ENCODE assay signal across 16 cellular contexts in the genomic region with DNA sequence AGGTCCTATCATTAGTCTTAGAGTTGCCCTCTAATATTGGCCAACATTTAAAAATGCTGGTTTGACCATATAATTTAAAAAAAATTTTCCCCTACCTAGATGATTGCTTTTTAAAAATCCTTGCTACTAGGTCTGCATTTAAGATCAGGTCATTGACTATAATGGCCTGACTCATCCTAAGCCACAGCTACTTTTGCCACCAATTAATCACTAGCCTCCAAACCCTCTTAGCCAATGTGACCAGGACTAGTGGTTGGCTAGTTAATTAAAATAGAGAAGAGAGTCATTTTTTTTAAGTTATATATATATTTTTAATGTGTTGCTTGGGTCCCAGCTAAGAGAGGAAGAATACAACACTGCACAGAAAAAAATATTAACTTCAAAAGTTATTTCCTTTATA. TPM values are rescaled to one million over a fixed set of nuclear protein-coding genes. Genes with fewer than 3 reads are reported as not detected.
DNase-seq lines count a peak whose midpoint lies in the region; ATAC-seq and TF ChIP-seq lines count a peak whose summit lies in the region.
"Had no signal": no experiment of that assay in that cellular context is flagged by ENCODE, and none has a peak within 500 bp of the region (broad histone marks: within the 10 kb centered on the region; RNA-seq: fewer than 3 reads in every experiment).

No MANE protein-coding gene starts in this region.

- BruUV-seq in IMR-90 (replicated peaks; lab: Mats Ljungman, UMichigan): no TSS peak

- dilution Hi-C loops in IMR-90 (cut with HindIII; ENCODE audit: low sequenced_read_pairs, unreplicated experiment): no loop called here

- no peak overlapping the region for H3K14ac ChIP-seq in IMR-90 (replicated peaks; ENCODE audit: low read depth, low read length)

- TF ChIP-seq CTCF in IMR-90 (conservative IDR thresholded peaks at IDR 0.05; ENCODE audit: low read depth, low read length) (no peak), MM.1S (IDR thresholded peaks at IDR 0.05; ENCODE audit: low read length) (no peak)

- no peak overlapping the region for H3K18ac ChIP-seq in IMR-90 (ENCODE audit: low read depth, low read length)

- H3K9me1 ChIP-seq in IMR-90 (ENCODE audit: insufficient read depth, low read length): no peaks in the 10 kb centered on the region

- peaks cover 10% of the 10 kb centered on the region for H3K36me3 ChIP-seq in IMR-90 (ENCODE audit: control insufficient read depth, insufficient read depth, low read length)
- no peaks in the 10 kb centered on the region for H3K36me3 ChIP-seq in MM.1S (replicated peaks; ENCODE audit: insufficient read depth, low read length)
- H3K36me3 ChIP-seq: BE2C had no signal

- no peak overlapping the region for H3K56ac ChIP-seq in IMR-90 (ENCODE audit: extremely low read depth, insufficient read depth, low read length)

- no peak for ATAC-seq in IMR-90 (ENCODE audit: low read depth)

- H4K20me1 ChIP-seq in IMR-90 (ENCODE audit: insufficient read depth, low read length) (no peaks in the 10 kb centered on the region), MM.1S (ENCODE audit: insufficient read depth, low read length) (no peaks in the 10 kb centered on the region)

- in situ Hi-C loops in IMR-90 (cut with MboI; ENCODE audit: low sequenced_read_pairs): no loop called here

- TF ChIP-seq POLR2A in IMR-90 (IDR thresholded peaks at IDR 0.05; ENCODE audit: low read depth, low read length): no peak

- peaks cover 0 to 8% of the 10 kb centered on the region in 2 experiments; a peak in 1 of 4 replicates for H3K79me1 ChIP-seq in IMR-90 (ENCODE audit: low read depth in 1 of 2, low read length in 2 of 2)

- H3K27me3 ChIP-seq in IMR-90 (ENCODE audit: control insufficient read depth, insufficient read depth, low read length) (no peaks in the 10 kb centered on the region), MM.1S (replicated peaks; ENCODE audit: insufficient read depth, low read length) (no peaks in the 10 kb centered on the region)
- H3K27me3 ChIP-seq: BE2C had no signal

- no peaks in the 10 kb centered on the region for H3K9me2 ChIP-seq in MM.1S (replicated peaks; ENCODE audit: insufficient read depth, low read length)

- DNase-seq in EH (ENCODE audit: low read depth) (peak; percentile 28), IMR-90 (peak; percentile 4), amniotic epithelial cell (ENCODE audit: low read depth) (peak; percentile 22), kidney tubule cell (ENCODE audit: low spot score) (peak; percentile 43), OCI-M2 (lab: John Stamatoyannopoulos, UW; ENCODE audit: unreplicated experiment) (no peak), NCI-H1694 (lab: John Stamatoyannopoulos, UW) (no peak), MM.1S (no peak), EL (no peak)
- DNase-seq: BE2C; CD4-positive, alpha-beta memory T cell; NCI-H1436 treated with DMSO at 0.1 percent for 48 hours; NCI-H2107; NCI-H69; PC-9; Right ventricle myocardium superior had no signal

- no peak overlapping the region for H4K91ac ChIP-seq in IMR-90 (ENCODE audit: insufficient read depth, low read depth, low read length)

- H3K9me3 ChIP-seq in IMR-90 (ENCODE audit: control insufficient read depth, insufficient read depth, low read length) (no peaks in the 10 kb centered on the region), MM.1S (replicated peaks; ENCODE audit: insufficient read depth, low read length) (no peaks in the 10 kb centered on the region)
- H3K9me3 ChIP-seq: BE2C had no signal

- peaks cover 2% of the 10 kb centered on the region; the same call in 1 of the 2 replicates for H3K4me1 ChIP-seq in IMR-90 (ENCODE audit: control insufficient read depth, insufficient read depth, low read length)
- no peaks in the 10 kb centered on the region for H3K4me1 ChIP-seq in MM.1S (ENCODE audit: low read length)
- H3K4me1 ChIP-seq: BE2C had no signal

- no peak overlapping the region for H3K4ac ChIP-seq in IMR-90 (ENCODE audit: low read depth, low read length)

- TF ChIP-seq RAD21 in IMR-90 (IDR thresholded peaks at IDR 0.05; ENCODE audit: low read length): no peak

- POLR2A ChIA-PET in IMR-90 (lab: Charles Lee; ENCODE audit: unreplicated experiment): no interaction called here

- no peaks in the 10 kb centered on the region for H3K79me2 ChIP-seq in MM.1S (ENCODE audit: low read length)

- no peak overlapping the region for H2BK5ac ChIP-seq in IMR-90 (ENCODE audit: low read depth, low read length, poor library complexity, severe bottlenecking)

- H2AFZ ChIP-seq in IMR-90 (replicated peaks; ENCODE audit: low read length, poor library complexity): no peak overlapping the region
- no peak overlapping the region for H2AFZ ChIP-seq in MM.1S (ENCODE audit: low read length)
- H2AFZ ChIP-seq: PC-9 had no signal

- H3K4me2 ChIP-seq in IMR-90 (ENCODE audit: low read depth, low read length): no peak overlapping the region
- H3K4me2 ChIP-seq in MM.1S (ENCODE audit: low read depth, low read length): no peak overlapping the region
- H3K4me2 ChIP-seq: KMS-11, PC-9 had no signal

- no peak overlapping the region for H2BK20ac ChIP-seq in IMR-90 (ENCODE audit: low read depth, low read length)

- no peak overlapping the region for H2AK5ac ChIP-seq in IMR-90 (ENCODE audit: low read depth, low read length)

- H4K5ac ChIP-seq in IMR-90 (ENCODE audit: low read depth, low read length): no peak overlapping the region

- no peak overlapping the region for H3K4me3 ChIP-seq in IMR-90 (ENCODE audit: insufficient read depth, low read depth, low read length)
- H3K4me3 ChIP-seq in MM.1S (ENCODE audit: low read length): no peak overlapping the region
- H3K4me3 ChIP-seq: PC-9 had no signal

- intact Hi-C loops in IMR-90 (cut with micrococcal nuclease): no loop called here

- H2BK15ac ChIP-seq in IMR-90 (ENCODE audit: low read depth, low read length): no peak overlapping the region

- H4K8ac ChIP-seq in IMR-90 (ENCODE audit: low read depth in 2 of 2, low read length in 2 of 2): no peak overlapping the region

- H2AK9ac ChIP-seq in IMR-90 (replicated peaks; ENCODE audit: low read depth, low read length, poor library complexity): no peak overlapping the region

- H2BK120ac ChIP-seq in IMR-90 (ENCODE audit: low read depth, low read length): no peak overlapping the region

- no peak overlapping the region for H3K9ac ChIP-seq in IMR-90 (ENCODE audit: low read depth, low read length)
- no peak overlapping the region for H3K9ac ChIP-seq in MM.1S (ENCODE audit: low read length)
- H3K9ac ChIP-seq: KMS-11 had no signal

- CTCF ChIA-PET in IMR-90 (lab: Yijun Ruan, JAX): no interaction called here

- no peak overlapping the region for H3K27ac ChIP-seq in IMR-90 (ENCODE audit: insufficient read depth, low read length)
- no peak overlapping the region for H3K27ac ChIP-seq in MM.1S (ENCODE audit: low read length)
- H3K27ac ChIP-seq: KMS-11, PC-9 had no signal

- no peak overlapping the region for H3K23ac ChIP-seq in IMR-90 (ENCODE audit: low read depth, low read length)

- H3F3A ChIP-seq in MM.1S (ENCODE audit: insufficient read depth, low read length): no peaks in the 10 kb centered on the region

TF ChIP-seq in IMR-90, 13 proteins besides CTCF, POLR2A, EP300 and RAD21:
- no peak for TF ChIP-seq SMC3 (IDR thresholded peaks at IDR 0.05; ENCODE audit: low read depth, low read length)

RNA-seq across cellular contexts. Expression of gene SOS2, which starts 57.5 kb away (rescaled TPM):
- 10.9 and 13.1 TPM in 2 replicates for total RNA-seq in IMR-90 (2012; rRNA removed)
- polyA plus RNA-seq in IMR-90 (2012; rRNA removed): 5.6 and 6.3 TPM in 2 replicates
- 0.69 and 1.1 TPM in 2 replicates for polyA plus RNA-seq in IMR-90 (2012; cell fraction: cytosol; rRNA removed)
- polyA plus RNA-seq in IMR-90 (2012; cell fraction: nucleus; rRNA removed; ENCODE audit: low replicate concordance): 2.1 and 8.6 TPM in 2 replicates

RNA-seq across cellular contexts. Expression of gene VCPKMT, which starts 57.5 kb away (rescaled TPM):
- 2.5 and 4.7 TPM in 2 replicates for total RNA-seq in IMR-90 (2012; rRNA removed)
- polyA plus RNA-seq in IMR-90 (2012; rRNA removed): 4.7 and 5.2 TPM in 2 replicates
- 2.1 and 3.1 TPM in 2 replicates for polyA plus RNA-seq in IMR-90 (2012; cell fraction: cytosol; rRNA removed)
- polyA plus RNA-seq in IMR-90 (2012; cell fraction: nucleus; rRNA removed; ENCODE audit: low replicate concordance): 7.2 and 10.5 TPM in 2 replicates

Comparison
In these comparisons a context has a peak if more than half of its experiments do, and no peak if none do; other contexts are left out.
1. DNase-seq: peak in EH (single experiment), IMR-90 (single experiment), amniotic epithelial cell (single experiment) and kidney tubule cell (single experiment); none in OCI-M2 (single experiment), NCI-H1694 (single experiment), MM.1S (single experiment) and EL (single experiment).